In the genomic region with DNA sequence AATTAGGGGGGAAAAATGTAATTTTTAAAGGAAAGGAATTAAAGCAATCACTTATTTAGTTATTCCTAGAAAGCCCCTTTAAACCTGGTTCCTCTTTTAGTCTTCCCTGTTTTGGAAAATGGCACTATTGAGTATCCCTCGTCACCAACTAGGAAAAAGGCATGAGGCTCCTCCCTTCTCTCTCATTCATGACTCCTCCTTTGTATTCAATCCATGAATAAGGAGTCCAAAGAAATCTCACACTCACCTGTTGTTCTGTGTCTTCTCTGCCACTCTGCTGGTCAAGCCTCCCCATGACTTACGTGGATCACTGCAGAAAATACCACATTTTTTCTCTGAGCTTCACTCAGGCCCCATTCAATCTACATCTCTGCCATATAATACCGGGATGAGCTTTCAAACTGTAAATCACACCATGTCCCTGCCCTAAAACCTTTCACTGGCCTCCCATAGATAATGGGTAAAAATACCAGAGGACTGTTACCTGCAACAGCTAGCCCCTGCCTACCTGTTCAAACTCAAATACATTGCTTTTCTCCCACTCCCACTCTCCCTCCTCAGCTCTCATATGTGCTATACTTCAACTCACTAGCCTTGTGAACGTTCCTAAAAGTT, we compare ENCODE assay signal across 1 cellular context.
TF ChIP-seq lines count a peak whose summit lies in the region.

No MANE protein-coding gene starts in this region.

TF ChIP-seq in GM23338, 12 proteins besides CTCF, POLR2A, EP300 and RAD21 (continued from another document):
- TF ChIP-seq, protein P1, sequence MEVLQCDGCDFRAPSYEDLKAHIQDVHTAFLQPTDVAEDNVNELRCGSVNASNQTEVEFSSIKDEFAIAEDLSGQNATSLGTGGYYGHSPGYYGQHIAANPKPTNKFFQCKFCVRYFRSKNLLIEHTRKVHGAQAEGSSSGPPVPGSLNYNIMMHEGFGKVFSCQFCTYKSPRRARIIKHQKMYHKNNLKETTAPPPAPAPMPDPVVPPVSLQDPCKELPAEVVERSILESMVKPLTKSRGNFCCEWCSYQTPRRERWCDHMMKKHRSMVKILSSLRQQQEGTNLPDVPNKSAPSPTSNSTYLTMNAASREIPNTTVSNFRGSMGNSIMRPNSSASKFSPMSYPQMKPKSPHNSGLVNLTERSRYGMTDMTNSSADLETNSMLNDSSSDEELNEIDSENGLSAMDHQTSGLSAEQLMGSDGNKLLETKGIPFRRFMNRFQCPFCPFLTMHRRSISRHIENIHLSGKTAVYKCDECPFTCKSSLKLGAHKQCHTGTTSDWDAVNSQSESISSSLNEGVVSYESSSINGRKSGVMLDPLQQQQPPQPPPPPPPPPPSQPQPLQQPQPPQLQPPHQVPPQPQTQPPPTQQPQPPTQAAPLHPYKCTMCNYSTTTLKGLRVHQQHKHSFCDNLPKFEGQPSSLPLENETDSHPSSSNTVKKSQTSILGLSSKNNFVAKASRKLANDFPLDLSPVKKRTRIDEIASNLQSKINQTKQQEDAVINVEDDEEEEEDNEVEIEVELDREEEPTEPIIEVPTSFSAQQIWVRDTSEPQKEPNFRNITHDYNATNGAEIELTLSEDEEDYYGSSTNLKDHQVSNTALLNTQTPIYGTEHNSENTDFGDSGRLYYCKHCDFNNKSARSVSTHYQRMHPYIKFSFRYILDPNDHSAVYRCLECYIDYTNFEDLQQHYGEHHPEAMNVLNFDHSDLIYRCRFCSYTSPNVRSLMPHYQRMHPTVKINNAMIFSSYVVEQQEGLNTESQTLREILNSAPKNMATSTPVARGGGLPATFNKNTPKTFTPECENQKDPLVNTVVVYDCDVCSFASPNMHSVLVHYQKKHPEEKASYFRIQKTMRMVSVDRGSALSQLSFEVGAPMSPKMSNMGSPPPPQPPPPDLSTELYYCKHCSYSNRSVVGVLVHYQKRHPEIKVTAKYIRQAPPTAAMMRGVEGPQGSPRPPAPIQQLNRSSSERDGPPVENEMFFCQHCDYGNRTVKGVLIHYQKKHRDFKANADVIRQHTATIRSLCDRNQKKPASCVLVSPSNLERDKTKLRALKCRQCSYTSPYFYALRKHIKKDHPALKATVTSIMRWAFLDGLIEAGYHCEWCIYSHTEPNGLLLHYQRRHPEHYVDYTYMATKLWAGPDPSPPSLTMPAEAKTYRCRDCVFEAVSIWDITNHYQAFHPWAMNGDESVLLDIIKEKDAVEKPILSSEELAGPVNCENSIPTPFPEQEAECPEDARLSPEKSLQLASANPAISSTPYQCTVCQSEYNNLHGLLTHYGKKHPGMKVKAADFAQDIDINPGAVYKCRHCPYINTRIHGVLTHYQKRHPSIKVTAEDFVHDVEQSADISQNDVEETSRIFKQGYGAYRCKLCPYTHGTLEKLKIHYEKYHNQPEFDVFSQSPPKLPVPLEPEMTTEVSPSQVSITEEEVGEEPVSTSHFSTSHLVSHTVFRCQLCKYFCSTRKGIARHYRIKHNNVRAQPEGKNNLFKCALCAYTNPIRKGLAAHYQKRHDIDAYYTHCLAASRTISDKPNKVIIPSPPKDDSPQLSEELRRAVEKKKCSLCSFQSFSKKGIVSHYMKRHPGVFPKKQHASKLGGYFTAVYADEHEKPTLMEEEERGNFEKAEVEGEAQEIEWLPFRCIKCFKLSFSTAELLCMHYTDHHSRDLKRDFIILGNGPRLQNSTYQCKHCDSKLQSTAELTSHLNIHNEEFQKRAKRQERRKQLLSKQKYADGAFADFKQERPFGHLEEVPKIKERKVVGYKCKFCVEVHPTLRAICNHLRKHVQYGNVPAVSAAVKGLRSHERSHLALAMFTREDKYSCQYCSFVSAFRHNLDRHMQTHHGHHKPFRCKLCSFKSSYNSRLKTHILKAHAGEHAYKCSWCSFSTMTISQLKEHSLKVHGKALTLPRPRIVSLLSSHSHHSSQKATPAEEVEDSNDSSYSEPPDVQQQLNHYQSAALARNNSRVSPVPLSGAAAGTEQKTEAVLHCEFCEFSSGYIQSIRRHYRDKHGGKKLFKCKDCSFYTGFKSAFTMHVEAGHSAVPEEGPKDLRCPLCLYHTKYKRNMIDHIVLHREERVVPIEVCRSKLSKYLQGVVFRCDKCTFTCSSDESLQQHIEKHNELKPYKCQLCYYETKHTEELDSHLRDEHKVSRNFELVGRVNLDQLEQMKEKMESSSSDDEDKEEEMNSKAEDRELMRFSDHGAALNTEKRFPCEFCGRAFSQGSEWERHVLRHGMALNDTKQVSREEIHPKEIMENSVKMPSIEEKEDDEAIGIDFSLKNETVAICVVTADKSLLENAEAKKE (CRISPR knock-in tag; IDR thresholded peaks at IDR 0.05): no peak
- TF ChIP-seq ZNF114 (CRISPR knock-in tag; IDR thresholded peaks at IDR 0.05): no peak
TF ChIP-seq in GM23338: peak in this region for 0.
